In genomic region chr11:105732611-105733010, GRCh38 we compare ENCODE assay signal across 1 cellular context.
TF ChIP-seq lines count a peak whose summit lies in the region.

No MANE protein-coding gene starts in this region.

TF ChIP-seq in IMR-90, 13 proteins besides CTCF, POLR2A, EP300 and RAD21 (continued from another document):
- no peak for TF ChIP-seq MAZ (IDR thresholded peaks at IDR 0.05; ENCODE audit: borderline replicate concordance, low read depth, low read length)
- TF ChIP-seq MAFK (IDR thresholded peaks at IDR 0.05; ENCODE audit: low read depth, low read length): no peak
- no peak for TF ChIP-seq CHD1 (IDR thresholded peaks at IDR 0.05; ENCODE audit: low read depth, low read length)
- no peak for TF ChIP-seq NFE2L2 (IDR thresholded peaks at IDR 0.05; ENCODE audit: low read depth, low read length)
- no peak for TF ChIP-seq SMC3 (IDR thresholded peaks at IDR 0.05; ENCODE audit: low read depth, low read length)
- TF ChIP-seq USF2 (IDR thresholded peaks at IDR 0.05; ENCODE audit: low read depth, low read length): no peak
- TF ChIP-seq MXI1 (IDR thresholded peaks at IDR 0.05; ENCODE audit: borderline replicate concordance, low read depth, low read length): no peak
- TF ChIP-seq RCOR1 (IDR thresholded peaks at IDR 0.05; ENCODE audit: insufficient replicate concordance, low read length): no peak
- no peak for TF ChIP-seq FOS (IDR thresholded peaks at IDR 0.05; ENCODE audit: low read depth, low read length)
- TF ChIP-seq CEBPB (IDR thresholded peaks at IDR 0.05; ENCODE audit: low read depth, low read length): no peak
- TF ChIP-seq, protein P1, sequence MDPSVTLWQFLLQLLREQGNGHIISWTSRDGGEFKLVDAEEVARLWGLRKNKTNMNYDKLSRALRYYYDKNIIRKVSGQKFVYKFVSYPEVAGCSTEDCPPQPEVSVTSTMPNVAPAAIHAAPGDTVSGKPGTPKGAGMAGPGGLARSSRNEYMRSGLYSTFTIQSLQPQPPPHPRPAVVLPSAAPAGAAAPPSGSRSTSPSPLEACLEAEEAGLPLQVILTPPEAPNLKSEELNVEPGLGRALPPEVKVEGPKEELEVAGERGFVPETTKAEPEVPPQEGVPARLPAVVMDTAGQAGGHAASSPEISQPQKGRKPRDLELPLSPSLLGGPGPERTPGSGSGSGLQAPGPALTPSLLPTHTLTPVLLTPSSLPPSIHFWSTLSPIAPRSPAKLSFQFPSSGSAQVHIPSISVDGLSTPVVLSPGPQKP (IDR thresholded peaks at IDR 0.05; ENCODE audit: borderline replicate concordance, low read depth, low read length): no peak
TF ChIP-seq in IMR-90: peak in this region for 0.
